ENCODE assay signal across 11 cellular contexts in genomic region chr14:90545966-90546751, GRCh38.
DNase-seq lines count a peak whose midpoint lies in the region; ATAC-seq and TF ChIP-seq lines count a peak whose summit lies in the region.
"Had no signal": no experiment of that assay in that cellular context is flagged by ENCODE, and none has a peak within 500 bp of the region (broad histone marks: within the 10 kb centered on the region; RNA-seq: fewer than 3 reads in every experiment).

No MANE protein-coding gene starts in this region.

- H3K4me3 Mint-ChIP-seq in stimulated activated naive B cell treated with anti-CD40 and anti-IgM and Interleukin-4, amounts not matched to agents 10 μg/mL and 1 μg/mL and 100 μg/mL, for 72 hours, result no peak overlapping the region
- H3K4me3 Mint-ChIP-seq in mesothelial cell of epicardium, result no peak overlapping the region
- no peak overlapping the region for H3K4me3 Mint-ChIP-seq in activated CD4-positive, alpha-beta T cell treated with anti-CD3 and anti-CD28 coated beads, Interleukin-2, amount 10 ng/mL, durations not matched to agents 7 days and 5 days
- H3K4me3 Mint-ChIP-seq: CD8-positive, alpha-beta T cell; naive B cell; T-helper 2 cell treated with Interferon-gamma antibody and Interleukin-4, amounts not matched to agents 5 μg/mL and 100 μg/mL, for 36 hours had no signal

- TF ChIP-seq CTCF in dorsolateral prefrontal cortex (IDR thresholded peaks at IDR 0.05 in 54 of 56, conservative IDR thresholded peaks at IDR 0.05 in 2 of 56; ENCODE audit: low read depth in 1 of 56, partially characterized antibody in 56 of 56), result peak in 14 of 56 donors; percentile 8 to 29 (median 14)
- no peak for TF ChIP-seq CTCF in mesothelial cell of epicardium (IDR thresholded peaks at IDR 0.05; ENCODE audit: unreplicated experiment)

- no peaks in the 10 kb centered on the region for H3K27me3 Mint-ChIP-seq in stimulated activated naive B cell treated with anti-CD40 and anti-IgM and Interleukin-4, amounts not matched to agents 10 μg/mL and 1 μg/mL and 100 μg/mL, for 72 hours
- peaks cover 1% of the 10 kb centered on the region for H3K27me3 Mint-ChIP-seq in mesothelial cell of epicardium (ENCODE audit: low read depth)
- H3K27me3 Mint-ChIP-seq in activated CD4-positive, alpha-beta T cell treated with anti-CD3 and anti-CD28 coated beads, Interleukin-2, amount 10 ng/mL, durations not matched to agents 7 days and 5 days, result no peaks in the 10 kb centered on the region
- H3K27me3 Mint-ChIP-seq: naive B cell had no signal

- DNase-seq in NCI-H1694 (lab: John Stamatoyannopoulos, UW) (peak; percentile 86), dorsolateral prefrontal cortex (peak in 9 of 10 donors; percentile 32 to 78 (median 62)), midbrain (lab: John Stamatoyannopoulos, UW) (peak; percentile 64), mesothelial cell of epicardium (ENCODE audit: low spot score in 2 of 2, unreplicated experiment in 2 of 2) (no peak), NCI-H2196 treated with DMSO at 0.1 percent for 48 hours (lab: John Stamatoyannopoulos, UW; ENCODE audit: unreplicated experiment) (no peak)
- DNase-seq in stimulated activated naive B cell treated with anti-CD40 and anti-IgM and Interleukin-4, amounts not matched to agents 10 μg/mL and 1 μg/mL and 100 μg/mL, for 72 hours, result no peak
- DNase-seq in activated CD4-positive, alpha-beta T cell treated with anti-CD3 and anti-CD28 coated beads, Interleukin-2, amount 10 ng/mL, durations not matched to agents 7 days and 5 days, result no peak
- DNase-seq: CD8-positive, alpha-beta T cell; naive B cell had no signal

- no peaks in the 10 kb centered on the region for H3K36me3 Mint-ChIP-seq in stimulated activated naive B cell treated with anti-CD40 and anti-IgM and Interleukin-4, amounts not matched to agents 10 μg/mL and 1 μg/mL and 100 μg/mL, for 72 hours
- H3K36me3 Mint-ChIP-seq in mesothelial cell of epicardium, result peaks cover 12% of the 10 kb centered on the region
- no peaks in the 10 kb centered on the region for H3K36me3 Mint-ChIP-seq in activated CD4-positive, alpha-beta T cell treated with anti-CD3 and anti-CD28 coated beads, Interleukin-2, amount 10 ng/mL, durations not matched to agents 7 days and 5 days (ENCODE audit: low read depth)
- H3K36me3 Mint-ChIP-seq: CD8-positive, alpha-beta T cell; naive B cell had no signal

- no peaks in the 10 kb centered on the region for H3K4me1 Mint-ChIP-seq in stimulated activated naive B cell treated with anti-CD40 and anti-IgM and Interleukin-4, amounts not matched to agents 10 μg/mL and 1 μg/mL and 100 μg/mL, for 72 hours
- H3K4me1 Mint-ChIP-seq in mesothelial cell of epicardium, result peaks cover 20% of the 10 kb centered on the region
- H3K4me1 Mint-ChIP-seq in activated CD4-positive, alpha-beta T cell treated with anti-CD3 and anti-CD28 coated beads, Interleukin-2, amount 10 ng/mL, durations not matched to agents 7 days and 5 days, result no peaks in the 10 kb centered on the region
- H3K4me1 Mint-ChIP-seq: naive B cell had no signal

- POLR2A ChIA-PET in activated CD4-positive, alpha-beta T cell treated with anti-CD3 and anti-CD28 coated beads, Interleukin-2, amount 10 ng/mL, durations not matched to agents 7 days and 5 days (lab: Charles Lee), result no interaction called here

- no peak overlapping the region for H3K4me3 ChIP-seq in dorsolateral prefrontal cortex

- H3K27ac ChIP-seq in dorsolateral prefrontal cortex, result peak overlapping the region; percentile 74 to 98 (median 93)

- no peaks in the 10 kb centered on the region for H3K27me3 ChIP-seq in dorsolateral prefrontal cortex

- intact Hi-C loops in dorsolateral prefrontal cortex (cut with DNase I), result loop anchor here (5.0 kb wide), 2 partner anchors 34 to 94 kb away; no protein-coding TSS in a partner anchor

- peak in 1 of 2 donors; percentile 10 for ATAC-seq in stimulated activated naive B cell treated with anti-CD40 and anti-IgM and Interleukin-4, amounts not matched to agents 10 μg/mL and 1 μg/mL and 100 μg/mL, for 72 hours (replicated peaks)
- ATAC-seq in HG02885 (IDR thresholded peaks at IDR 0.05; ENCODE audit: poor library complexity, unreplicated experiment), result no peak
- ATAC-seq: CD8-positive, alpha-beta T cell had no signal

- H3K27ac Mint-ChIP-seq in stimulated activated naive B cell treated with anti-CD40 and anti-IgM and Interleukin-4, amounts not matched to agents 10 μg/mL and 1 μg/mL and 100 μg/mL, for 72 hours, result peak overlapping the region; percentile 14
- no peak overlapping the region for H3K27ac Mint-ChIP-seq in mesothelial cell of epicardium
- H3K27ac Mint-ChIP-seq in activated CD4-positive, alpha-beta T cell treated with anti-CD3 and anti-CD28 coated beads, Interleukin-2, amount 10 ng/mL, durations not matched to agents 7 days and 5 days, result no peak overlapping the region
- H3K27ac Mint-ChIP-seq: CD8-positive, alpha-beta T cell; T-helper 2 cell treated with Interferon-gamma antibody and Interleukin-4, amounts not matched to agents 5 μg/mL and 100 μg/mL, for 36 hours had no signal

- H3K9me3 Mint-ChIP-seq in stimulated activated naive B cell treated with anti-CD40 and anti-IgM and Interleukin-4, amounts not matched to agents 10 μg/mL and 1 μg/mL and 100 μg/mL, for 72 hours, result peaks cover 5 to 6% of the 10 kb centered on the region in 2 donors
- peaks cover 6% of the 10 kb centered on the region for H3K9me3 Mint-ChIP-seq in mesothelial cell of epicardium
- no peaks in the 10 kb centered on the region for H3K9me3 Mint-ChIP-seq in activated CD4-positive, alpha-beta T cell treated with anti-CD3 and anti-CD28 coated beads, Interleukin-2, amount 10 ng/mL, durations not matched to agents 7 days and 5 days
- H3K9me3 Mint-ChIP-seq: CD8-positive, alpha-beta T cell; T-helper 2 cell treated with Interferon-gamma antibody and Interleukin-4, amounts not matched to agents 5 μg/mL and 100 μg/mL, for 36 hours had no signal

- CTCF ChIA-PET in activated CD4-positive, alpha-beta T cell treated with anti-CD3 and anti-CD28 coated beads, Interleukin-2, amount 10 ng/mL, durations not matched to agents 7 days and 5 days (lab: Charles Lee), result no interaction called here

Comparison
In these comparisons a context has a peak if more than half of its experiments do, and no peak if none do; other contexts are left out.
1. DNase-seq: peak in NCI-H1694 (single experiment), dorsolateral prefrontal cortex (9 of 10) and midbrain (single experiment); none in stimulated activated naive B cell treated with anti-CD40 and anti-IgM and Interleukin-4, amounts not matched to agents 10 μg/mL and 1 μg/mL and 100 μg/mL, for 72 hours (single experiment), mesothelial cell of epicardium (0 of 2), NCI-H2196 treated with DMSO at 0.1 percent for 48 hours (single experiment) and activated CD4-positive, alpha-beta T cell treated with anti-CD3 and anti-CD28 coated beads, Interleukin-2, amount 10 ng/mL, durations not matched to agents 7 days and 5 days (single experiment).